ENCODE assay signal across 9 cellular contexts in the genomic region with DNA sequence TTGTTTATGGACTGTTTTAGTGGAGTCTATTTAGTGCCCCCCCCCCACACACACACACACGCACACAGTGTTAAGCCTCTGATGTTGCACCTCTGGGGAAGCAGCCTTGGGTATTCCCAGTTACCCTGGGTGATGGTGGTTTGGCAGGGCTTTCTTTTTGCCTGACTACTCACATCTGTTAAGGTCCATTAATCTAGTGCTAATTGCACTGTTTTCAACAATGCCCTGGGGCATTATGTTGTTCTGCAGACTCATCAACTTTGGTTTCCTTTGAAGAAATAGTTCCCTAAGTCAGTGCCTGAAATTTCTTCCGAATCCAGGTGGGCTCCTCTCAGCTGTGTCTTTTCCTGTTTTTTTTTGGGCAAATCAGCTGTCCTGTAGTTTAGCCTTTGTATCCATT. TPM values are rescaled to one million over a fixed set of nuclear protein-coding genes. Genes with fewer than 3 reads are reported as not detected.
DNase-seq lines count a peak whose midpoint lies in the region; ATAC-seq and TF ChIP-seq lines count a peak whose summit lies in the region.
"Had no signal": no experiment of that assay in that cellular context is flagged by ENCODE, and none has a peak within 500 bp of the region (broad histone marks: within the 10 kb centered on the region; RNA-seq: fewer than 3 reads in every experiment).

No MANE protein-coding gene starts in this region.

- no peak overlapping the region for H3K4me3 ChIP-seq in fibroblast of villous mesenchyme (ENCODE audit: low read depth, low read length)
- no peak overlapping the region for H3K4me3 ChIP-seq in dorsolateral prefrontal cortex
- no peak overlapping the region for H3K4me3 ChIP-seq in gastroesophageal sphincter

- 40 to 61% methylated on average over 1 to 2 of the region's 2 CpGs for WGBS in gastroesophageal sphincter (ENCODE audit: low coverage in 1 of 2), 2 donors

- intact Hi-C loops in dorsolateral prefrontal cortex (cut with DNase I), result no loop called here
- intact Hi-C loops in posterior vena cava (cut with DNase I), result no loop called here

- H3K36me3 ChIP-seq in gastroesophageal sphincter, result peaks cover 0 to 12% of the 10 kb centered on the region in 2 donors

- TF ChIP-seq CTCF in fibroblast of villous mesenchyme (IDR thresholded peaks at IDR 0.05; ENCODE audit: insufficient read depth, low read depth, low read length), result no peak
- TF ChIP-seq CTCF in dorsolateral prefrontal cortex (IDR thresholded peaks at IDR 0.05 in 54 of 56, conservative IDR thresholded peaks at IDR 0.05 in 2 of 56; ENCODE audit: low read depth in 1 of 56, partially characterized antibody in 56 of 56), result no peak
- TF ChIP-seq CTCF in gastroesophageal sphincter (IDR thresholded peaks at IDR 0.05), result no peak

- peak; percentile 81 for ATAC-seq in GM21381 (IDR thresholded peaks at IDR 0.05; ENCODE audit: unreplicated experiment)
- peak; percentile 88 for ATAC-seq in HG03460 (IDR thresholded peaks at IDR 0.05; ENCODE audit: unreplicated experiment)
- ATAC-seq in gastroesophageal sphincter, result no peak

- DNase-seq in DMS79 (lab: John Stamatoyannopoulos, UW), result peak; percentile 73
- DNase-seq in fibroblast of villous mesenchyme (ENCODE audit: low read depth), result peak; percentile 46
- no peak for DNase-seq in dorsolateral prefrontal cortex
- DNase-seq in NCI-H187 (lab: John Stamatoyannopoulos, UW), result no peak
- no peak for DNase-seq in posterior vena cava (ENCODE audit: low spot score)
- DNase-seq: NCI-H226 had no signal

- H3K27me3 ChIP-seq in dorsolateral prefrontal cortex (no peaks in the 10 kb centered on the region), gastroesophageal sphincter (no peaks in the 10 kb centered on the region)

- no peak for TF ChIP-seq POLR2A in gastroesophageal sphincter (IDR thresholded peaks at IDR 0.05)

- H3K27ac ChIP-seq in dorsolateral prefrontal cortex (no peak overlapping the region), gastroesophageal sphincter (no peak overlapping the region)

- H3K4me1 ChIP-seq in gastroesophageal sphincter, result peaks cover 0 to 20% (median 0%) of the 10 kb centered on the region in 3 donors

- H3K9me3 ChIP-seq in gastroesophageal sphincter, result no peaks in the 10 kb centered on the region

- no peak for TF ChIP-seq EP300 in gastroesophageal sphincter (IDR thresholded peaks at IDR 0.05)

RNA-seq across cellular contexts. Expression of a gene that starts 34.7 kb away (rescaled TPM):
- total RNA-seq in fibroblast of villous mesenchyme, result 13.2 and 21.6 TPM in 2 replicates
- total RNA-seq in dorsolateral prefrontal cortex, result 10 to 100 TPM; 18.1 to 38.9 (median 26.8) TPM
- 10 to 100 TPM; 32.7 to 51.8 (median 39.4) TPM for total RNA-seq in gastroesophageal sphincter
- 10 to 100 TPM; 33.6 to 34.2 TPM for total RNA-seq in posterior vena cava

Comparison
In these comparisons a context has a peak if more than half of its experiments do, and no peak if none do; other contexts are left out.
1. DNase-seq: peak in DMS79 (single experiment) and fibroblast of villous mesenchyme (single experiment); none in dorsolateral prefrontal cortex (0 of 10), NCI-H187 (0 of 2) and posterior vena cava (single experiment).